9 cellular contexts compared by ENCODE assay signal in genomic region chr16:2970563-2970962, GRCh38. TPM values are rescaled to one million over a fixed set of nuclear protein-coding genes. Genes with fewer than 3 reads are reported as not detected.
DNase-seq lines count a peak whose midpoint lies in the region; ATAC-seq and TF ChIP-seq lines count a peak whose summit lies in the region.
"Had no signal": no experiment of that assay in that cellular context is flagged by ENCODE, and none has a peak within 500 bp of the region (broad histone marks: within the 10 kb centered on the region; RNA-seq: fewer than 3 reads in every experiment).

No MANE protein-coding gene starts in this region.

- H2AFZ ChIP-seq in hepatocyte, result no peak overlapping the region

- no peaks in the 10 kb centered on the region for H3K79me2 ChIP-seq in hepatocyte

- H3K9me3 ChIP-seq in WERI-Rb-1 (ENCODE audit: severe bottlenecking) (peaks cover 3% of the 10 kb centered on the region), hepatocyte (ENCODE audit: low read depth) (no peaks in the 10 kb centered on the region), mucosa of descending colon (no peaks in the 10 kb centered on the region)

- peaks cover 3 to 10% of the 10 kb centered on the region in 2 donors for H3K36me3 Mint-ChIP-seq in activated T-cell treated with anti-CD3 and anti-CD28 coated beads, Interleukin-2, amount 50 U/mL, for 72 hours (ENCODE audit: insufficient read depth in 2 of 2)

- ATAC-seq in activated T-cell treated with anti-CD3 and anti-CD28 coated beads, Interleukin-2, amount 50 U/mL, for 72 hours (replicated peaks in 1 of 2), result no peak
- ATAC-seq in mucosa of descending colon, result no peak

- H3K27ac Mint-ChIP-seq in activated T-cell treated with anti-CD3 and anti-CD28 coated beads, Interleukin-2, amount 50 U/mL, for 72 hours, result no peak overlapping the region

- H3K9me3 Mint-ChIP-seq in activated T-cell treated with anti-CD3 and anti-CD28 coated beads, Interleukin-2, amount 50 U/mL, for 72 hours, result no peaks in the 10 kb centered on the region

- H3K27me3 ChIP-seq in WERI-Rb-1 (ENCODE audit: insufficient read depth, low read depth, severe bottlenecking) (no peaks in the 10 kb centered on the region), hepatocyte (peaks cover 4% of the 10 kb centered on the region)

- peak overlapping the region; percentile 66 for H3K4me3 ChIP-seq in WERI-Rb-1 (ENCODE audit: low read depth, low read length)
- H3K4me3 ChIP-seq in hepatocyte, result no peak overlapping the region
- no peak overlapping the region for H3K4me3 ChIP-seq in mucosa of descending colon

- H3K4me2 ChIP-seq in hepatocyte, result peak overlapping the region; percentile 88

- peaks cover 85% of the 10 kb centered on the region for H3K36me3 ChIP-seq in WERI-Rb-1
- H3K36me3 ChIP-seq in hepatocyte (replicated peaks; ENCODE audit: insufficient read depth, low read depth), result no peaks in the 10 kb centered on the region
- H3K36me3 ChIP-seq in mucosa of descending colon (ENCODE audit: low read depth), result no peaks in the 10 kb centered on the region

- H3K4me1 ChIP-seq in hepatocyte (ENCODE audit: insufficient read depth) (peaks cover 3% of the 10 kb centered on the region), mucosa of descending colon (ENCODE audit: low read depth) (peaks cover 16% of the 10 kb centered on the region)

- H3K4me1 Mint-ChIP-seq in activated T-cell treated with anti-CD3 and anti-CD28 coated beads, Interleukin-2, amount 50 U/mL, for 72 hours (ENCODE audit: low read depth), result peaks cover 26% of the 10 kb centered on the region

- peak overlapping the region; percentile 82 to 86 for H3K4me3 Mint-ChIP-seq in activated T-cell treated with anti-CD3 and anti-CD28 coated beads, Interleukin-2, amount 50 U/mL, for 72 hours

- H4K20me1 ChIP-seq in hepatocyte (ENCODE audit: insufficient read depth, poor library complexity, severe bottlenecking), result no peaks in the 10 kb centered on the region

- no peaks in the 10 kb centered on the region for H3K9me2 ChIP-seq in hepatocyte (replicated peaks; ENCODE audit: insufficient read depth)

- intact Hi-C loops in mucosa of descending colon (cut with DNase I, micrococcal nuclease), result no loop called here

- no peak for TF ChIP-seq CTCF in WERI-Rb-1 (IDR thresholded peaks at IDR 0.05; ENCODE audit: low read depth, low read length)
- no peak for TF ChIP-seq CTCF in hepatocyte (IDR thresholded peaks at IDR 0.05; ENCODE audit: poor library complexity)
- TF ChIP-seq CTCF in mucosa of descending colon (IDR thresholded peaks at IDR 0.05), result no peak

- H3K27ac ChIP-seq in WERI-Rb-1, result peak overlapping the region; percentile 96
- no peak overlapping the region for H3K27ac ChIP-seq in hepatocyte
- peak overlapping the region; percentile 97 for H3K27ac ChIP-seq in substantia nigra (ENCODE audit: low read depth, low read length, poor library complexity, severe bottlenecking)

- 85% methylated on average over 6 of the region's 6 CpGs for WGBS in hepatocyte (ENCODE audit: low lambda C conversion rate, missing lambda C conversion rate)

- peaks cover 15% of the 10 kb centered on the region for H3K27me3 Mint-ChIP-seq in activated T-cell treated with anti-CD3 and anti-CD28 coated beads, Interleukin-2, amount 50 U/mL, for 72 hours (ENCODE audit: low read depth)

- DNase-seq in activated T-cell treated with anti-CD3 and anti-CD28 coated beads, Interleukin-2, amount 50 U/mL, for 72 hours, result no peak
- DNase-seq in activated T-cell treated with anti-CD3 and anti-CD28 coated beads for 4 hours, result no peak
- no peak for DNase-seq in WERI-Rb-1
- DNase-seq in hepatocyte (ENCODE audit: low spot score), result no peak
- no peak for DNase-seq in substantia nigra (lab: John Stamatoyannopoulos, UW)
- no peak for DNase-seq in EL
- DNase-seq in NCI-H187 (lab: John Stamatoyannopoulos, UW), result no peak
- no peak for DNase-seq in mucosa of descending colon

RNA-seq across cellular contexts. Expression of gene PAQR4, which starts 1.4 kb away (rescaled TPM):
- total RNA-seq in activated T-cell treated with anti-CD3 and anti-CD28 coated beads, Interleukin-2, amount 50 U/mL, for 72 hours, result 10 to 100 TPM; 31.9 to 40.0 TPM
- total RNA-seq in hepatocyte, result 2.8 and 4.5 TPM in 2 replicates
- 3.7 and 8.3 TPM in 2 replicates for polyA plus RNA-seq in hepatocyte
- total RNA-seq in mucosa of descending colon, result 10 to 100 TPM in 1 of 3 donors, 1 to 10 TPM in 2; 4.2 to 16.1 (median 8.0) TPM

RNA-seq across cellular contexts. Expression of gene KREMEN2, which starts 6.5 kb away (rescaled TPM):
- under 1 TPM; 0.12 TPM for total RNA-seq in activated T-cell treated with anti-CD3 and anti-CD28 coated beads, Interleukin-2, amount 50 U/mL, for 72 hours
- total RNA-seq in hepatocyte (0.52 and 3.6 TPM in 2 replicates), mucosa of descending colon (1 to 10 TPM in 2 of 3 donors, under 1 TPM in 1; 0.22 to 1.7 (median 1.3) TPM)
- polyA plus RNA-seq in hepatocyte, result 4.9 and 5.8 TPM in 2 replicates

RNA-seq across cellular contexts. Expression of gene PKMYT1, which starts 9.7 kb away (rescaled TPM):
- total RNA-seq in activated T-cell treated with anti-CD3 and anti-CD28 coated beads, Interleukin-2, amount 50 U/mL, for 72 hours, result 100 to 1,000 TPM in 1 of 2 donors, 10 to 100 TPM in 1; 96.1 to 112 TPM
- total RNA-seq in hepatocyte (5.5 and 7.7 TPM in 2 replicates), mucosa of descending colon (10 to 100 TPM in 1 of 3 donors, 1 to 10 TPM in 2; 3.1 to 20.0 (median 6.9) TPM)
- 17.1 and 21.0 TPM in 2 replicates for polyA plus RNA-seq in hepatocyte

RNA-seq across cellular contexts. Expression of gene CLDN9, which starts 42.2 kb away (rescaled TPM):
- under 1 TPM in 1 of 2 donors, not detected in 1; 0.14 TPM for total RNA-seq in activated T-cell treated with anti-CD3 and anti-CD28 coated beads, Interleukin-2, amount 50 U/mL, for 72 hours
- total RNA-seq in hepatocyte (2.0 and 3.5 TPM in 2 replicates), mucosa of descending colon (under 1 TPM; 0.14 to 0.61 (median 0.47) TPM)
- 8.9 and 9.0 TPM in 2 replicates for polyA plus RNA-seq in hepatocyte
- total RNA-seq: Daoy had no signal

RNA-seq across cellular contexts. Expression of gene CLDN6, which starts 47.4 kb away (rescaled TPM):
- total RNA-seq in activated T-cell treated with anti-CD3 and anti-CD28 coated beads, Interleukin-2, amount 50 U/mL, for 72 hours, result not detected
- 258 and 297 TPM in 2 replicates for total RNA-seq in hepatocyte
- polyA plus RNA-seq in hepatocyte, result 568 and 574 TPM in 2 replicates
- not detected for total RNA-seq in mucosa of descending colon
- total RNA-seq: Daoy had no signal

Comparison
In these comparisons a context has a peak if more than half of its experiments do, and no peak if none do; other contexts are left out.
1. RNA of gene PKMYT1, which starts 9.7 kb away (total RNA-seq): 96.1 to 112 TPM in activated T-cell treated with anti-CD3 and anti-CD28 coated beads, Interleukin-2, amount 50 U/mL, for 72 hours; 5.5 to 7.7 TPM in hepatocyte and 3.1 to 20.0 TPM in mucosa of descending colon; every median in the first group is over 4 times any median in the second.